In the genomic region with DNA sequence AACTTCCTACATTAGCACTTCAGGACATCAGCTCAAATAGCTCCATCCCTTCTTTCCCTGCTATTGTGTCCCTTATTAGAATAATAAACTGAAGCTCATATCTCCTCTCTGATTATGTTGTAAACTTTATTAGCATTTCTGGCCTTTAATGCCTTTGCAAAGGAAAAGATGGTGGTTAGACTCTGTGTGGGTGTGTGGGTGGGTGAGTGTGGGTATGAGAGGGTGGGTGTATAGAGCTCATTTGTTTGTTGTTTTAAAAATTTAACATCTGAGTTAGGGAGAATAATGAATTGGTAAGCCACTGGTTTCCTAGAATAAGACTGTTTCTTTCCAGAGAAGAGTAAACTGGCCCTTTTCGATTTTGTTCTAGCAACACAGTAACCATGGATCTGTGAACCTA, we compare ENCODE assay signal across 2 cellular contexts.
TF ChIP-seq lines count a peak whose summit lies in the region.

No MANE protein-coding gene starts in this region.

TF ChIP-seq in SK-N-SH, 30 proteins besides CTCF, POLR2A, EP300 and RAD21 (continued from another document):
- TF ChIP-seq RFX5 (IDR thresholded peaks at IDR 0.05; ENCODE audit: low read length) (no peak), GABPA (IDR thresholded peaks at IDR 0.05; ENCODE audit: low read depth) (no peak), TAF1 (IDR thresholded peaks at IDR 0.05; ENCODE audit: borderline replicate concordance, low read depth, low read length) (no peak), GATA2 (CRISPR knock-in tag; IDR thresholded peaks at IDR 0.05) (no peak), ELF1 (IDR thresholded peaks at IDR 0.05) (no peak), YY1 (IDR thresholded peaks at IDR 0.05; ENCODE audit: low read depth) (no peak)
- TF ChIP-seq, protein P1, sequence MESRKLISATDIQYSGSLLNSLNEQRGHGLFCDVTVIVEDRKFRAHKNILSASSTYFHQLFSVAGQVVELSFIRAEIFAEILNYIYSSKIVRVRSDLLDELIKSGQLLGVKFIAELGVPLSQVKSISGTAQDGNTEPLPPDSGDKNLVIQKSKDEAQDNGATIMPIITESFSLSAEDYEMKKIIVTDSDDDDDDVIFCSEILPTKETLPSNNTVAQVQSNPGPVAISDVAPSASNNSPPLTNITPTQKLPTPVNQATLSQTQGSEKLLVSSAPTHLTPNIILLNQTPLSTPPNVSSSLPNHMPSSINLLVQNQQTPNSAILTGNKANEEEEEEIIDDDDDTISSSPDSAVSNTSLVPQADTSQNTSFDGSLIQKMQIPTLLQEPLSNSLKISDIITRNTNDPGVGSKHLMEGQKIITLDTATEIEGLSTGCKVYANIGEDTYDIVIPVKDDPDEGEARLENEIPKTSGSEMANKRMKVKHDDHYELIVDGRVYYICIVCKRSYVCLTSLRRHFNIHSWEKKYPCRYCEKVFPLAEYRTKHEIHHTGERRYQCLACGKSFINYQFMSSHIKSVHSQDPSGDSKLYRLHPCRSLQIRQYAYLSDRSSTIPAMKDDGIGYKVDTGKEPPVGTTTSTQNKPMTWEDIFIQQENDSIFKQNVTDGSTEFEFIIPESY (IDR thresholded peaks at IDR 0.05; ENCODE audit: borderline replicate concordance, low read depth): no peak

TF ChIP-seq in SK-N-SH treated with all-trans-retinoic acid at 6 μM for 48 hours, 23 proteins besides CTCF, POLR2A, EP300 and RAD21 (continued from another document):
- TF ChIP-seq, protein P2, sequence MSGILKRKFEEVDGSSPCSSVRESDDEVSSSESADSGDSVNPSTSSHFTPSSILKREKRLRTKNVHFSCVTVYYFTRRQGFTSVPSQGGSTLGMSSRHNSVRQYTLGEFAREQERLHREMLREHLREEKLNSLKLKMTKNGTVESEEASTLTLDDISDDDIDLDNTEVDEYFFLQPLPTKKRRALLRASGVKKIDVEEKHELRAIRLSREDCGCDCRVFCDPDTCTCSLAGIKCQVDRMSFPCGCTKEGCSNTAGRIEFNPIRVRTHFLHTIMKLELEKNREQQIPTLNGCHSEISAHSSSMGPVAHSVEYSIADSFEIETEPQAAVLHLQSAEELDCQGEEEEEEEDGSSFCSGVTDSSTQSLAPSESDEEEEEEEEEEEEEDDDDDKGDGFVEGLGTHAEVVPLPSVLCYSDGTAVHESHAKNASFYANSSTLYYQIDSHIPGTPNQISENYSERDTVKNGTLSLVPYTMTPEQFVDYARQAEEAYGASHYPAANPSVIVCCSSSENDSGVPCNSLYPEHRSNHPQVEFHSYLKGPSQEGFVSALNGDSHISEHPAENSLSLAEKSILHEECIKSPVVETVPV (CRISPR knock-in tag; IDR thresholded peaks at IDR 0.05): no peak
- TF ChIP-seq ZFP3 (CRISPR knock-in tag; IDR thresholded peaks at IDR 0.05) (no peak), ZFP30 (CRISPR knock-in tag; IDR thresholded peaks at IDR 0.05) (no peak), ZNF565 (CRISPR knock-in tag; conservative IDR thresholded peaks at IDR 0.05; ENCODE audit: low read depth) (no peak), ZNF8 (CRISPR knock-in tag; IDR thresholded peaks at IDR 0.05) (no peak), RARB (CRISPR knock-in tag; IDR thresholded peaks at IDR 0.05) (no peak), ESRRG (CRISPR knock-in tag; IDR thresholded peaks at IDR 0.05) (no peak), GLIS3 (CRISPR knock-in tag; IDR thresholded peaks at IDR 0.05) (no peak), BACH2 (CRISPR knock-in tag; IDR thresholded peaks at IDR 0.05; ENCODE audit: borderline replicate concordance) (no peak), ZNF70 (CRISPR knock-in tag; IDR thresholded peaks at IDR 0.05) (no peak), TOX (CRISPR knock-in tag; IDR thresholded peaks at IDR 0.05; ENCODE audit: borderline replicate concordance) (no peak)
- TF ChIP-seq, protein P3, sequence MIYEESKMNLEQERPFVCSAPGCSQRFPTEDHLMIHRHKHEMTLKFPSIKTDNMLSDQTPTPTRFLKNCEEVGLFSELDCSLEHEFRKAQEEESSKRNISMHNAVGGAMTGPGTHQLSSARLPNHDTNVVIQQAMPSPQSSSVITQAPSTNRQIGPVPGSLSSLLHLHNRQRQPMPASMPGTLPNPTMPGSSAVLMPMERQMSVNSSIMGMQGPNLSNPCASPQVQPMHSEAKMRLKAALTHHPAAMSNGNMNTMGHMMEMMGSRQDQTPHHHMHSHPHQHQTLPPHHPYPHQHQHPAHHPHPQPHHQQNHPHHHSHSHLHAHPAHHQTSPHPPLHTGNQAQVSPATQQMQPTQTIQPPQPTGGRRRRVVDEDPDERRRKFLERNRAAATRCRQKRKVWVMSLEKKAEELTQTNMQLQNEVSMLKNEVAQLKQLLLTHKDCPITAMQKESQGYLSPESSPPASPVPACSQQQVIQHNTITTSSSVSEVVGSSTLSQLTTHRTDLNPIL (CRISPR knock-in tag; IDR thresholded peaks at IDR 0.05; ENCODE audit: low read depth): no peak
- TF ChIP-seq, protein P4, sequence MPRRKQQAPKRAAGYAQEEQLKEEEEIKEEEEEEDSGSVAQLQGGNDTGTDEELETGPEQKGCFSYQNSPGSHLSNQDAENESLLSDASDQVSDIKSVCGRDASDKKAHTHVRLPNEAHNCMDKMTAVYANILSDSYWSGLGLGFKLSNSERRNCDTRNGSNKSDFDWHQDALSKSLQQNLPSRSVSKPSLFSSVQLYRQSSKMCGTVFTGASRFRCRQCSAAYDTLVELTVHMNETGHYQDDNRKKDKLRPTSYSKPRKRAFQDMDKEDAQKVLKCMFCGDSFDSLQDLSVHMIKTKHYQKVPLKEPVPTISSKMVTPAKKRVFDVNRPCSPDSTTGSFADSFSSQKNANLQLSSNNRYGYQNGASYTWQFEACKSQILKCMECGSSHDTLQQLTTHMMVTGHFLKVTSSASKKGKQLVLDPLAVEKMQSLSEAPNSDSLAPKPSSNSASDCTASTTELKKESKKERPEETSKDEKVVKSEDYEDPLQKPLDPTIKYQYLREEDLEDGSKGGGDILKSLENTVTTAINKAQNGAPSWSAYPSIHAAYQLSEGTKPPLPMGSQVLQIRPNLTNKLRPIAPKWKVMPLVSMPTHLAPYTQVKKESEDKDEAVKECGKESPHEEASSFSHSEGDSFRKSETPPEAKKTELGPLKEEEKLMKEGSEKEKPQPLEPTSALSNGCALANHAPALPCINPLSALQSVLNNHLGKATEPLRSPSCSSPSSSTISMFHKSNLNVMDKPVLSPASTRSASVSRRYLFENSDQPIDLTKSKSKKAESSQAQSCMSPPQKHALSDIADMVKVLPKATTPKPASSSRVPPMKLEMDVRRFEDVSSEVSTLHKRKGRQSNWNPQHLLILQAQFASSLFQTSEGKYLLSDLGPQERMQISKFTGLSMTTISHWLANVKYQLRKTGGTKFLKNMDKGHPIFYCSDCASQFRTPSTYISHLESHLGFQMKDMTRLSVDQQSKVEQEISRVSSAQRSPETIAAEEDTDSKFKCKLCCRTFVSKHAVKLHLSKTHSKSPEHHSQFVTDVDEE (CRISPR knock-in tag; IDR thresholded peaks at IDR 0.05): no peak
